In the genomic region with DNA sequence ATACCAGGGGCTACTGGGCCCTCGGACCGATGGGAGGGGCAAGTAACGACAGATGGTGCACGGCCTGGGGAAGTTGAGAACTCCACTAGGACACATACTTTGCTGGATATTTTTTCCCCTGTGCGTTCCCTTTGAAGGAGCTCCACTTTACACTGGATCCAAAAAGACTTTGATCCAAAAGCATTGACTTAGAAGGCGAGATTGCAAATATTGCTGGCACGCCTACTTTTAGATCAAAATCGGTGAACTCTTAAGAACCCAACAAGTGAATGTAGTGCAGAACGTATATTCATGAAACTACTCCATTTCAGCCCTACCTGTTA, we compare ENCODE assay signal across 8 cellular contexts. TPM values are rescaled to one million over a fixed set of nuclear protein-coding genes. Genes with fewer than 3 reads are reported as not detected.
DNase-seq lines count a peak whose midpoint lies in the region; ATAC-seq and TF ChIP-seq lines count a peak whose summit lies in the region.

No MANE protein-coding gene starts in this region.

- no peaks in the 10 kb centered on the region for H3K36me3 ChIP-seq in CD8-positive, alpha-beta T cell (ENCODE audit: insufficient read depth, low read length)

- H3K4me1 ChIP-seq in CD8-positive, alpha-beta T cell (ENCODE audit: insufficient read depth, low read length), result peaks cover 15% of the 10 kb centered on the region

- H3K4me3 Mint-ChIP-seq in CD8-positive, alpha-beta T cell, result peak overlapping the region; percentile 92
- H3K4me3 Mint-ChIP-seq in IgD-negative memory B cell, result peak overlapping the region; percentile 86 to 98 (median 94)
- H3K4me3 Mint-ChIP-seq in chondrocyte (ENCODE audit: unreplicated experiment), result peak overlapping the region; percentile 93
- H3K4me3 Mint-ChIP-seq in nephron progenitor cell, result peak overlapping the region; percentile 78

- H3K27me3 Mint-ChIP-seq in CD8-positive, alpha-beta T cell (ENCODE audit: low read depth), result no peaks in the 10 kb centered on the region
- H3K27me3 Mint-ChIP-seq in IgD-negative memory B cell (no peaks in the 10 kb centered on the region), chondrocyte (ENCODE audit: low read depth) (no peaks in the 10 kb centered on the region), nephron progenitor cell (ENCODE audit: low read depth, poor library complexity) (no peaks in the 10 kb centered on the region)

- POLR2A ChIA-PET in CD8-positive, alpha-beta T cell (lab: Charles Lee), result interaction anchor here (0.9 kb wide), 1 partner anchor 10 kb away, joined by 3 read pairs; no protein-coding TSS in a partner anchor

- DNase-seq in CD8-positive, alpha-beta T cell, result no peak
- DNase-seq in chondrocyte (ENCODE audit: low spot score), result no peak
- no peak for DNase-seq in nephron progenitor cell
- DNase-seq in NCI-H510A (lab: John Stamatoyannopoulos, UW), result no peak
- DNase-seq in G401 (ENCODE audit: low spot score), result no peak
- DNase-seq in activated CD8-positive, alpha-beta memory T cell treated with anti-CD3 and anti-CD28 coated beads, Interleukin-2, amount 50 U/mL, for 4 hours, result no peak

- H3K27ac Mint-ChIP-seq in CD8-positive, alpha-beta T cell, result peak overlapping the region; percentile 81
- peak overlapping the region; percentile 22 to 94 (median 76) for H3K27ac Mint-ChIP-seq in IgD-negative memory B cell
- peak overlapping the region; percentile 29 for H3K27ac Mint-ChIP-seq in chondrocyte (ENCODE audit: unreplicated experiment)
- H3K27ac Mint-ChIP-seq in nephron progenitor cell, result no peak overlapping the region

- H3K9me3 Mint-ChIP-seq in CD8-positive, alpha-beta T cell, result no peaks in the 10 kb centered on the region
- H3K9me3 Mint-ChIP-seq in IgD-negative memory B cell, result peaks cover 2 to 8% (median 4%) of the 10 kb centered on the region in 3 donors
- H3K9me3 Mint-ChIP-seq in chondrocyte (ENCODE audit: low read depth), result peaks cover 4% of the 10 kb centered on the region
- H3K9me3 Mint-ChIP-seq in nephron progenitor cell, result no peaks in the 10 kb centered on the region

- CTCF ChIA-PET in CD8-positive, alpha-beta T cell (lab: Charles Lee), result no interaction called here

- in situ Hi-C loops in G401 (cut with HindIII; ENCODE audit: low sequenced_read_pairs), result no loop called here

- peak overlapping the region; percentile 94 for H3K4me3 ChIP-seq in CD8-positive, alpha-beta T cell (ENCODE audit: low read depth, low read length)

- H3K36me3 Mint-ChIP-seq in CD8-positive, alpha-beta T cell, result peaks cover 3% of the 10 kb centered on the region
- H3K36me3 Mint-ChIP-seq in IgD-negative memory B cell, result peaks cover 6% of the 10 kb centered on the region
- H3K36me3 Mint-ChIP-seq in chondrocyte (ENCODE audit: low read depth), result no peaks in the 10 kb centered on the region
- H3K36me3 Mint-ChIP-seq in nephron progenitor cell (ENCODE audit: low read depth), result peaks cover 15% of the 10 kb centered on the region

- no peak for TF ChIP-seq CTCF in CD8-positive, alpha-beta T cell (IDR thresholded peaks at IDR 0.05)
- no peak for TF ChIP-seq CTCF in chondrocyte (IDR thresholded peaks at IDR 0.05)
- TF ChIP-seq CTCF in nephron progenitor cell (IDR thresholded peaks at IDR 0.05), result no peak

- intact Hi-C loops in CD8-positive, alpha-beta T cell (cut with DNase I, micrococcal nuclease), result loop anchor here in 1 of 2 experiments (5.0 kb wide), 1 partner anchor 35 kb away; no protein-coding TSS in a partner anchor

- H3K27ac ChIP-seq in CD8-positive, alpha-beta T cell (ENCODE audit: low read depth, low read length), result peak overlapping the region; percentile 61

- no peak for ATAC-seq in CD8-positive, alpha-beta T cell
- no peak for ATAC-seq in GM21825 (IDR thresholded peaks at IDR 0.05; ENCODE audit: unreplicated experiment)

- peaks cover 29% of the 10 kb centered on the region for H3K4me1 Mint-ChIP-seq in CD8-positive, alpha-beta T cell (ENCODE audit: low read depth)
- H3K4me1 Mint-ChIP-seq in IgD-negative memory B cell, result peaks cover 30 to 43% (median 32%) of the 10 kb centered on the region in 3 donors
- H3K4me1 Mint-ChIP-seq in chondrocyte (ENCODE audit: low read depth), result peaks cover 28% of the 10 kb centered on the region
- H3K4me1 Mint-ChIP-seq in nephron progenitor cell, result peaks cover 27% of the 10 kb centered on the region

- H3K27me3 ChIP-seq in CD8-positive, alpha-beta T cell (ENCODE audit: insufficient read depth, low read length), result no peaks in the 10 kb centered on the region

- no peaks in the 10 kb centered on the region for H3K9me3 ChIP-seq in CD8-positive, alpha-beta T cell (ENCODE audit: low read length)

RNA-seq across cellular contexts. Expression of gene SLC25A13, which starts 0.4 kb away (rescaled TPM):
- total RNA-seq in CD8-positive, alpha-beta T cell, result 1 to 10 TPM; 8.0 to 8.3 TPM
- polyA plus RNA-seq in IgD-negative memory B cell, result 15.0 TPM
- total RNA-seq in chondrocyte, result 25.6 to 33.8 TPM (median 26.6 TPM) in 3 replicates
- 87.2 and 124 TPM in 2 replicates for total RNA-seq in G401 (2014; rRNA removed; shearing (Covaris generic))
